In the genomic region with DNA sequence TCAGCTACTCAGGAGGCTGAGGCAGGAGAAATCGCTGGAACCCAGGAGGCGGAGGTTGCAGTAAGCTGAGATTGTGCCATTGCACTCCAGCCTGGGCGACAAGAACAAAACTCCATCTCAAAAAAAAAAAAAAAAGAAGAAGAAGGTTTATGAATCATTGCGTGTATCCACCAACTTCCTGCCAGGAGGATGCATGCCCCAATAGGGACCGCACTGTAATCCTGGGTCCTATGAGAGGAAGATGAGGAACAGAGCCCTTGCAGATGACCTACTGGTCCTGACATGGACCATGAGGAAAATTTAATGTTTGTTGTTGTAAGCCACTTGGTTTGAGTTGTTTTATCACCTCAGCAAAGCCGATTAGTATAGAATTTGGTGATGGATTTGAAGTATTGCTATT, we compare ENCODE assay signal across 26 cellular contexts.
"Had no signal": no experiment of that assay in that cellular context is flagged by ENCODE, and none has a peak within 500 bp of the region (broad histone marks: within the 10 kb centered on the region; RNA-seq: fewer than 3 reads in every experiment).

No MANE protein-coding gene starts in this region.

- H3K4me1 ChIP-seq: testis had no signal

- H3K27ac ChIP-seq: gastroesophageal sphincter, lower lobe of right lung, testis, transverse colon had no signal

- DNase-seq: activated CD4-positive, alpha-beta memory T cell treated with anti-CD3 and anti-CD28 coated beads for 36 hours; activated CD4-positive, alpha-beta T cell treated with anti-CD3 and anti-CD28 coated beads, Interleukin-2, amount 10 ng/mL, durations not matched to agents 24 days and 14 days; activated CD4-positive, CD25-positive, alpha-beta regulatory T cell treated with anti-CD3 and anti-CD28 coated beads, Interleukin-2, amount 50 U/mL, for 72 hours; activated CD8-positive, alpha-beta memory T cell treated with anti-CD3 and anti-CD28 coated beads, Interleukin-2, amount 50 U/mL, for 4 hours; activated effector memory CD4-positive, alpha-beta T cell treated with anti-CD3 and anti-CD28 coated beads, Interleukin-2, amount 50 U/mL, for 16 hours; activated naive CD4-positive, alpha-beta T cell treated with anti-CD3 and anti-CD28 coated beads for 36 hours; activated T-cell treated with anti-CD3 and anti-CD28 coated beads, Interleukin-2, amount 50 U/mL, for 1 hour; amygdala; caudate nucleus; cortex of kidney; hippocampal formation; kidney; left colon; lower lobe of right lung; mesenchymal stem cell; posterior cingulate gyrus; right cardiac atrium; stimulated activated CD4-positive, alpha-beta T cell treated with anti-CD3 and anti-CD28 coated beads, Interleukin-15, amount 100 ng/mL, for 24 hours; stimulated activated CD4-positive, alpha-beta T cell treated with anti-CD3 and anti-CD28 coated beads, Interleukin-2, amount 100 ng/mL, for 24 hours; stimulated activated naive CD8-positive, alpha-beta T cell treated with anti-CD3 and anti-CD28 coated beads, Interleukin-15, Interleukin-2, amounts not matched to agents 100 U/mL and 50 U/mL, for 24 hours; T-helper 9 cell; testis; transverse colon had no signal

- H3K9me3 ChIP-seq: gastroesophageal sphincter, lower lobe of right lung, testis, transverse colon had no signal

- ATAC-seq: gastroesophageal sphincter; left colon; lower lobe of right lung; natural killer cell treated with Interleukin-12 subunit alpha and Interleukin-12 subunit beta and Interleukin-15 and Interleukin-18, amount 100 ng/mL, for 72 hours; right cardiac atrium; stimulated activated naive CD8-positive, alpha-beta T cell treated with anti-CD3 and anti-CD28 coated beads, Interleukin-15, Interleukin-2, amounts not matched to agents 100 U/mL and 50 U/mL, for 24 hours had no signal

- H3K9me3 Mint-ChIP-seq: activated CD4-positive, alpha-beta memory T cell treated with anti-CD3 and anti-CD28 coated beads for 36 hours; activated CD4-positive, alpha-beta T cell treated with anti-CD3 and anti-CD28 coated beads, Interleukin-2, amount 10 ng/mL, durations not matched to agents 24 days and 14 days; activated naive CD4-positive, alpha-beta T cell treated with anti-CD3 and anti-CD28 coated beads for 36 hours; activated T-helper 1 cell treated with anti-CD3 and anti-CD28 coated beads, Interleukin-12 subunit alpha, Interleukin-12 subunit beta, Interleukin-2, Interleukin-4 antibody, amounts not matched to agents 30 ng/mL and 10 ng/mL and 1 ng/mL, durations not matched to agents 14 hours and 24 hours and 36 hours had no signal

- H3K27ac Mint-ChIP-seq: activated CD4-positive, alpha-beta memory T cell treated with anti-CD3 and anti-CD28 coated beads for 36 hours; activated CD4-positive, alpha-beta T cell treated with anti-CD3 and anti-CD28 coated beads, Interleukin-2, amount 10 ng/mL, durations not matched to agents 24 days and 14 days; activated naive CD4-positive, alpha-beta T cell treated with anti-CD3 and anti-CD28 coated beads for 36 hours; activated T-helper 1 cell treated with anti-CD3 and anti-CD28 coated beads, Interleukin-12 subunit alpha, Interleukin-12 subunit beta, Interleukin-2, Interleukin-4 antibody, amounts not matched to agents 30 ng/mL and 10 ng/mL and 1 ng/mL, durations not matched to agents 14 hours and 24 hours and 36 hours; natural killer cell treated with Interleukin-12 subunit alpha and Interleukin-12 subunit beta and Interleukin-15 and Interleukin-18, amount 100 ng/mL, for 72 hours had no signal

- H3K4me3 Mint-ChIP-seq: activated CD4-positive, alpha-beta memory T cell treated with anti-CD3 and anti-CD28 coated beads for 36 hours; activated CD4-positive, alpha-beta T cell treated with anti-CD3 and anti-CD28 coated beads, Interleukin-2, amount 10 ng/mL, durations not matched to agents 24 days and 14 days; activated naive CD4-positive, alpha-beta T cell treated with anti-CD3 and anti-CD28 coated beads for 36 hours; activated T-helper 1 cell treated with anti-CD3 and anti-CD28 coated beads, Interleukin-12 subunit alpha, Interleukin-12 subunit beta, Interleukin-2, Interleukin-4 antibody, amounts not matched to agents 30 ng/mL and 10 ng/mL and 1 ng/mL, durations not matched to agents 14 hours and 24 hours and 36 hours; natural killer cell treated with Interleukin-12 subunit alpha and Interleukin-12 subunit beta and Interleukin-15 and Interleukin-18, amount 100 ng/mL, for 72 hours had no signal

- H3K27me3 ChIP-seq: gastroesophageal sphincter, testis, transverse colon had no signal

- H3K36me3 ChIP-seq: gastroesophageal sphincter, lower lobe of right lung, transverse colon had no signal

- H3K4me3 ChIP-seq: gastroesophageal sphincter, lower lobe of right lung, testis, transverse colon had no signal

- H3K27me3 Mint-ChIP-seq: natural killer cell treated with Interleukin-12 subunit alpha and Interleukin-12 subunit beta and Interleukin-15 and Interleukin-18, amount 100 ng/mL, for 72 hours had no signal

- H3K36me3 Mint-ChIP-seq: activated CD4-positive, alpha-beta memory T cell treated with anti-CD3 and anti-CD28 coated beads for 36 hours; natural killer cell treated with Interleukin-12 subunit alpha and Interleukin-12 subunit beta and Interleukin-15 and Interleukin-18, amount 100 ng/mL, for 72 hours had no signal
